In the genomic region with DNA sequence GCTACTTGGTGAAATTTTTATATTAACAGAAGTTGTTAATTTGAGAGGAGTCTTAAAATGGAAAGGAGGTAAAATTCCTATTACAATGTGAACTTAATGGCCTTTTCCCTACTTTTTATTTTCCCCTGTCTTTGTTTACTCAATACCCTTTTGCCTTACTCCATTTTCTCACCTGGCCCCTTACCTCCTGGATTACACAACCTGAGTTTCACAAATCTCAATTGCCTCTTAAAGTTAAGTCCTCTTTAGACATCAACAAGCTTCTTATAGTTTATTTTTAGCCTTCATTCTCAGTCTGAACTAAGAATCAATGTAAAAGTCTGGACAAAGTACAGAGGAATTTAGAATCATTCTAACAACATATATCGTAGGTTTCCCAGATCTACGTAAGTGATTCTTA, we compare ENCODE assay signal across 36 cellular contexts.
"Had no signal": no experiment of that assay in that cellular context is flagged by ENCODE, and none has a peak within 500 bp of the region (broad histone marks: within the 10 kb centered on the region; RNA-seq: fewer than 3 reads in every experiment).

No MANE protein-coding gene starts in this region.

- H3K27ac ChIP-seq: KMS-11 had no signal

- H3K4me3 ChIP-seq: MG63 had no signal

- H3K9me3 ChIP-seq: MG63 had no signal

- H3K4me2 ChIP-seq: KMS-11 had no signal

- H3K36me3 ChIP-seq: MG63 had no signal

- DNase-seq: Karpas-422, Kasumi-1, KBM-7, KG1, MG63, MM.1S, MV-4-11, NCI-H1048, NCI-H1092, NCI-H1092 treated with DMSO at 0.1 percent for 48 hours, NCI-H1105, NCI-H1105 treated with DMSO at 0.1 percent for 48 hours, NCI-H1417, NCI-H1417 treated with DMSO at 0.1 percent for 48 hours, NCI-H1436, NCI-H1436 treated with DMSO at 0.1 percent for 48 hours, NCI-H146, NCI-H1694, NCI-H1694 treated with DMSO at 0.1 percent for 48 hours, NCI-H187, NCI-H187 treated with DMSO at 0.1 percent for 48 hours, NCI-H1930, NCI-H2029, NCI-H2029 treated with DMSO at 0.1 percent for 48 hours, NCI-H2081, NCI-H2081 treated with DMSO at 0.1 percent for 48 hours, NCI-H2107, NCI-H2171, NCI-H2171 treated with DMSO at 0.1 percent for 48 hours, NCI-H2227 treated with DMSO at 0.1 percent for 48 hours, NCI-H226, NCI-H345, NCI-H446, NCI-H446 treated with DMSO at 0.1 percent for 48 hours, NCI-H510A had no signal

- H3K9ac ChIP-seq: KMS-11 had no signal

- H3K27me3 ChIP-seq: MG63 had no signal
